Comparison of ENCODE assay signal across 15 cellular contexts in genomic region chr4:13599159-13599558, GRCh38. TPM values are rescaled to one million over a fixed set of nuclear protein-coding genes. Genes with fewer than 3 reads are reported as not detected.
DNase-seq lines count a peak whose midpoint lies in the region; ATAC-seq and TF ChIP-seq lines count a peak whose summit lies in the region.
"Had no signal": no experiment of that assay in that cellular context is flagged by ENCODE, and none has a peak within 500 bp of the region (broad histone marks: within the 10 kb centered on the region; RNA-seq: fewer than 3 reads in every experiment).

No MANE protein-coding gene starts in this region.

- H3K4me2 ChIP-seq in neural progenitor cell: no peak overlapping the region
- H3K4me2 ChIP-seq: hepatocyte had no signal

- no peaks in the 10 kb centered on the region for H3F3A ChIP-seq in neural progenitor cell (ENCODE audit: low read depth)

- no peak overlapping the region for H3K4me3 Mint-ChIP-seq in neural progenitor cell
- H3K4me3 Mint-ChIP-seq: naive thymus-derived CD8-positive, alpha-beta T cell had no signal

- DNase-seq in DMS79 treated with DMSO at 0.1 percent for 48 hours (lab: John Stamatoyannopoulos, UW) (peak; percentile 72), choroid plexus epithelial cell (ENCODE audit: low read depth) (peak; percentile 16), neural progenitor cell (ENCODE audit: low spot score) (peak; percentile 20), sciatic nerve (ENCODE audit: low spot score) (no peak), NCI-H446 (lab: John Stamatoyannopoulos, UW) (no peak), left cardiac atrium (no peak), right atrium auricular region (ENCODE audit: low spot score) (no peak)
- DNase-seq: EL; MV-4-11; naive thymus-derived CD8-positive, alpha-beta T cell; stimulated activated naive CD8-positive, alpha-beta T cell treated with anti-CD3 and anti-CD28 coated beads, Interleukin-15, Interleukin-2, amounts not matched to agents 100 U/mL and 50 U/mL, for 24 hours had no signal

- no peaks in the 10 kb centered on the region for H3K79me2 ChIP-seq in neural progenitor cell (ENCODE audit: low read depth)
- H3K79me2 ChIP-seq: hepatocyte had no signal

- ATAC-seq in sciatic nerve (no peak), left cardiac atrium (no peak)
- ATAC-seq: naive thymus-derived CD8-positive, alpha-beta T cell; stimulated activated naive CD8-positive, alpha-beta T cell treated with anti-CD3 and anti-CD28 coated beads, Interleukin-15, Interleukin-2, amounts not matched to agents 100 U/mL and 50 U/mL, for 24 hours had no signal

- H3K4me3 ChIP-seq in choroid plexus epithelial cell (ENCODE audit: low read depth, low read length) (no peak overlapping the region), neural progenitor cell (no peak overlapping the region), right atrium auricular region (no peak overlapping the region)
- H3K4me3 ChIP-seq: HAP-1, hepatocyte had no signal

- H3K27me3 Mint-ChIP-seq in neural progenitor cell (ENCODE audit: insufficient read depth, low read depth): peaks cover 2% of the 10 kb centered on the region
- H3K27me3 Mint-ChIP-seq: naive thymus-derived CD8-positive, alpha-beta T cell had no signal

- TF ChIP-seq EP300 in Ishikawa (IDR thresholded peaks at IDR 0.05; ENCODE audit: borderline replicate concordance): peak; percentile 90

- H3K9ac ChIP-seq in neural progenitor cell: no peak overlapping the region

- no peak overlapping the region for H3K27ac Mint-ChIP-seq in neural progenitor cell

- no peaks in the 10 kb centered on the region for H3K4me1 Mint-ChIP-seq in neural progenitor cell

- H3K9me3 ChIP-seq in neural progenitor cell (ENCODE audit: low read depth): no peaks in the 10 kb centered on the region
- H3K9me3 ChIP-seq in right atrium auricular region: no peaks in the 10 kb centered on the region
- H3K9me3 ChIP-seq: HAP-1 had no signal

- TF ChIP-seq CTCF in choroid plexus epithelial cell (conservative IDR thresholded peaks at IDR 0.05; ENCODE audit: low read depth, low read length): peak; percentile 55
- peak; percentile 40 for TF ChIP-seq CTCF in neural progenitor cell (IDR thresholded peaks at IDR 0.05)
- TF ChIP-seq CTCF in right atrium auricular region (IDR thresholded peaks at IDR 0.05): no peak

- peak; percentile 59 for TF ChIP-seq RAD21 in Ishikawa (IDR thresholded peaks at IDR 0.05; ENCODE audit: low read depth)

- H3K27me3 ChIP-seq in neural progenitor cell (no peaks in the 10 kb centered on the region), right atrium auricular region (no peaks in the 10 kb centered on the region)
- H3K27me3 ChIP-seq: hepatocyte had no signal

- H3K36me3 ChIP-seq in neural progenitor cell (no peaks in the 10 kb centered on the region), right atrium auricular region (peaks cover 78% of the 10 kb centered on the region)

- H3K4me1 ChIP-seq in neural progenitor cell (no peaks in the 10 kb centered on the region), right atrium auricular region (no peaks in the 10 kb centered on the region)
- H3K4me1 ChIP-seq: HAP-1 had no signal

- H3K27ac ChIP-seq in neural progenitor cell (no peak overlapping the region), right atrium auricular region (no peak overlapping the region)
- H3K27ac ChIP-seq: hepatocyte had no signal

- intact Hi-C loops in sciatic nerve (cut with DNase I) (no loop called here), left cardiac atrium (cut with DNase I) (no loop called here)

- peaks cover 41% of the 10 kb centered on the region for H3K36me3 Mint-ChIP-seq in neural progenitor cell

- no peaks in the 10 kb centered on the region for H3K9me3 Mint-ChIP-seq in neural progenitor cell

- no peak overlapping the region for H2AFZ ChIP-seq in neural progenitor cell (replicated peaks)
- H2AFZ ChIP-seq: hepatocyte had no signal

- H4K20me1 ChIP-seq in neural progenitor cell (ENCODE audit: low read depth): no peaks in the 10 kb centered on the region

TF ChIP-seq in Ishikawa, 13 proteins besides CTCF, POLR2A, EP300 and RAD21:
- TF ChIP-seq MAX (IDR thresholded peaks at IDR 0.05) (peak; percentile 60; the same call in 1 of the 2 replicates), REST (IDR thresholded peaks at IDR 0.05; ENCODE audit: low read depth) (no peak), NFIC (IDR thresholded peaks at IDR 0.05) (peak; percentile 92), EGR1 (IDR thresholded peaks at IDR 0.05) (no peak), TAF1 (IDR thresholded peaks at IDR 0.05; ENCODE audit: low read depth) (no peak), ZBTB7A (IDR thresholded peaks at IDR 0.05; ENCODE audit: low read depth) (peak; percentile 94), USF1 (IDR thresholded peaks at IDR 0.05) (0 out of 2 replicates have a peak, but pooled peaks have one; percentile 33), YY1 (IDR thresholded peaks at IDR 0.05; ENCODE audit: low read depth) (peak; percentile 56; the same call in 1 of the 2 replicates), FOXM1 (IDR thresholded peaks at IDR 0.05; ENCODE audit: borderline replicate concordance, low read depth) (no peak; the same call in none of the 2 replicates), TCF12 (IDR thresholded peaks at IDR 0.05; ENCODE audit: low read depth) (peak; percentile 91), CEBPB (IDR thresholded peaks at IDR 0.05) (no peak), CREB1 (IDR thresholded peaks at IDR 0.05; ENCODE audit: low read depth) (no peak), TEAD4 (IDR thresholded peaks at IDR 0.05) (peak; percentile 98)

RNA-seq across cellular contexts. Expression of gene BOD1L1, which starts 28.4 kb away (rescaled TPM):
- total RNA-seq in neural progenitor cell (ENCODE audit: low replicate concordance) (29.4 and 32.5 TPM in 2 replicates), sciatic nerve (55.2 TPM), left cardiac atrium (10 to 100 TPM; 19.4 to 20.2 TPM), right atrium auricular region (10 to 100 TPM; 16.2 to 20.0 TPM)

RNA-seq across cellular contexts. Expression of gene NKX3-2, which starts 54.9 kb away (rescaled TPM):
- total RNA-seq in neural progenitor cell (ENCODE audit: low replicate concordance) (0.40 TPM in 1 of 2 replicates, not detected in the other), sciatic nerve (not detected), left cardiac atrium (not detected), right atrium auricular region (not detected)
- total RNA-seq: naive thymus-derived CD8-positive, alpha-beta T cell; T-helper 1 cell treated with Interleukin-12 subunit alpha and Interleukin-12 subunit beta and Interleukin-4 antibody, amounts not matched to agents 30 ng/mL and 1 ng/mL, for 36 hours had no signal

Comparison
In these comparisons a context has a peak if more than half of its experiments do, and no peak if none do; other contexts are left out.
1. DNase-seq: peak in DMS79 treated with DMSO at 0.1 percent for 48 hours (single experiment), choroid plexus epithelial cell (single experiment) and neural progenitor cell (single experiment); none in sciatic nerve (single experiment), NCI-H446 (0 of 2), left cardiac atrium (single experiment) and right atrium auricular region (single experiment).
2. CTCF ChIP-seq: peak in choroid plexus epithelial cell (single experiment) and neural progenitor cell (single experiment); none in right atrium auricular region (0 of 2).